Comparison of ENCODE assay signal across 8 cellular contexts in genomic region chr1:200302192-200302892, GRCh38.
DNase-seq lines count a peak whose midpoint lies in the region; ATAC-seq and TF ChIP-seq lines count a peak whose summit lies in the region.

No MANE protein-coding gene starts in this region.

- peaks cover 65% of the 10 kb centered on the region for H3K27me3 Mint-ChIP-seq in T-helper 2 cell treated with Interferon-gamma antibody and Interleukin-4, amounts not matched to agents 5 μg/mL and 100 μg/mL, for 36 hours (ENCODE audit: low read depth)

- no peak overlapping the region for H3K27ac Mint-ChIP-seq in T-helper 2 cell treated with Interferon-gamma antibody and Interleukin-4, amounts not matched to agents 5 μg/mL and 100 μg/mL, for 36 hours

- no peaks in the 10 kb centered on the region for H3K9me3 Mint-ChIP-seq in T-helper 2 cell treated with Interferon-gamma antibody and Interleukin-4, amounts not matched to agents 5 μg/mL and 100 μg/mL, for 36 hours

- H3K4me1 ChIP-seq in iPS-18a (ENCODE audit: control insufficient read depth, low read depth, low read length): peaks cover 3% of the 10 kb centered on the region

- peaks cover 12% of the 10 kb centered on the region for H3K4me1 Mint-ChIP-seq in T-helper 2 cell treated with Interferon-gamma antibody and Interleukin-4, amounts not matched to agents 5 μg/mL and 100 μg/mL, for 36 hours (ENCODE audit: low read depth)

- in situ Hi-C loops in astrocyte of the cerebellum (cut with HindIII; ENCODE audit: low sequenced_read_pairs): no loop called here

- H3K9ac ChIP-seq in iPS-18a (ENCODE audit: low read length): no peak overlapping the region

- H3K4me3 Mint-ChIP-seq in T-helper 2 cell treated with Interferon-gamma antibody and Interleukin-4, amounts not matched to agents 5 μg/mL and 100 μg/mL, for 36 hours: peak overlapping the region; percentile 89

- peak; percentile 35 for TF ChIP-seq CTCF in C4-2B (conservative IDR thresholded peaks at IDR 0.05)
- peak; percentile 12 for TF ChIP-seq CTCF in astrocyte of the cerebellum (IDR thresholded peaks at IDR 0.05; ENCODE audit: low read depth, low read length, missing control alignments)

- H3K36me3 Mint-ChIP-seq in T-helper 2 cell treated with Interferon-gamma antibody and Interleukin-4, amounts not matched to agents 5 μg/mL and 100 μg/mL, for 36 hours (ENCODE audit: low read depth): no peaks in the 10 kb centered on the region

- H3K4me3 ChIP-seq in astrocyte of the cerebellum (ENCODE audit: low read depth, low read length) (peak overlapping the region; percentile 68), iPS-18a (ENCODE audit: low read length) (peak overlapping the region; percentile 50), skin epidermis (peak overlapping the region; percentile 38 to 72 (median 57))

- peak overlapping the region; percentile 50 for H3K27ac ChIP-seq in C4-2B
- H3K27ac ChIP-seq in iPS-18a (ENCODE audit: low read length): no peak overlapping the region
- peak overlapping the region in 14 of 21 experiments; percentile 12 to 77 (median 64) for H3K27ac ChIP-seq in skin epidermis

- peak; percentile 44 for DNase-seq in T-helper 2 cell treated with Interferon-gamma antibody and Interleukin-4, amounts not matched to agents 5 μg/mL and 100 μg/mL, for 36 hours (ENCODE audit: low spot score)
- DNase-seq in astrocyte of the cerebellum (ENCODE audit: low read depth): no peak
- DNase-seq in SHP77 treated with DMSO at 0.1 percent for 48 hours (lab: John Stamatoyannopoulos, UW): no peak

- no peaks in the 10 kb centered on the region for H3K36me3 ChIP-seq in iPS-18a (ENCODE audit: control insufficient read depth, low read depth, low read length)

- H3K9me3 ChIP-seq in iPS-18a (ENCODE audit: control insufficient read depth, low read depth, low read length): no peaks in the 10 kb centered on the region

- ATAC-seq in GM19328 (IDR thresholded peaks at IDR 0.05; ENCODE audit: unreplicated experiment): peak; percentile 59
- ATAC-seq in HG03460 (IDR thresholded peaks at IDR 0.05; ENCODE audit: unreplicated experiment): peak; percentile 50

- peaks cover 40% of the 10 kb centered on the region for H3K27me3 ChIP-seq in iPS-18a (ENCODE audit: control insufficient read depth, insufficient read depth, low read length)
